Comparison of ENCODE assay signal across 11 cellular contexts in the genomic region with DNA sequence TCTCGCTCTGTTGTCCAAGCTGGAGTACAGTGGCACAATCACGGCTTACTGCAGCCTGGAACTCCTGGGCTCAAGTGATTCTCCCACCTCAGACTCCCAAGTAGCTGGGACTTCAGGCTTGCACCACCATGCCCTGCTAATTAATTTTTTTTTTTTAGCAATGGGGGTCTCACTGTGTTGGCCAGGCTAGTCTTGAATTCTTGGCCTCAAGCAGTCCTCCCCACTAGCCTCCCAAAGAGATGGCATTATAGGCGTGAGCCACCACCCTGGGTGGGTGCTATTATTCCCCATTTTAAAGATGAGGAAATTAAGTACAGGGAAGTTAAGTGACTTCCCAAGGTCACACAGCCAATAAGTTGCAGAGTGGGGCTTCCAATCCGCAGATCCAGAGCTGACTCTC. TPM values are rescaled to one million over a fixed set of nuclear protein-coding genes. Genes with fewer than 3 reads are reported as not detected.
DNase-seq lines count a peak whose midpoint lies in the region; TF ChIP-seq lines count a peak whose summit lies in the region.
"Had no signal": no experiment of that assay in that cellular context is flagged by ENCODE, and none has a peak within 500 bp of the region (broad histone marks: within the 10 kb centered on the region; RNA-seq: fewer than 3 reads in every experiment).

No MANE protein-coding gene starts in this region.

- H3K9me3 Mint-ChIP-seq in nephron progenitor cell: peaks cover 18% of the 10 kb centered on the region

- peaks cover 20 to 36% (median 30%) of the 10 kb centered on the region in 10 experiments for H3K4me1 ChIP-seq in BLaER1 treated with 17β-estradiol and CSF1 and Interleukin-3, amounts not matched to agents 10 nM and 100 nM
- H3K4me1 ChIP-seq in GM23248 (ENCODE audit: insufficient read depth): peaks cover 15% of the 10 kb centered on the region
- H3K4me1 ChIP-seq in ascending aorta: peaks cover 2 to 9% of the 10 kb centered on the region in 2 donors

- intact Hi-C loops in ascending aorta (cut with DNase I): loop anchor here (1.0 to 5.0 kb wide), 3 partner anchors 48 to 482 kb away; partner anchors contain the start of genes HMGCS1 and ZNF131

- no peaks in the 10 kb centered on the region for H3F3A ChIP-seq in GM23248 (ENCODE audit: insufficient read depth)

- 93 to 97% methylated on average over 4 of the region's 4 CpGs for WGBS in GM23248 (ENCODE audit: low coverage in 1 of 2, low lambda C conversion rate in 2 of 2, missing lambda C conversion rate in 2 of 2), 2 experiments

- H4K20me1 ChIP-seq in BLaER1 treated with 17β-estradiol and CSF1 and Interleukin-3, amounts not matched to agents 10 nM and 100 nM: peaks cover 4 to 30% (median 20%) of the 10 kb centered on the region in 11 experiments; a peak in 13 of 22 replicates
- H4K20me1 ChIP-seq in GM23248 (ENCODE audit: insufficient read depth): no peaks in the 10 kb centered on the region

- DNase-seq in GM23248 (no peak), ascending aorta (ENCODE audit: low spot score in 2 of 2) (no peak), nephron progenitor cell (no peak), NCI-H446 treated with DMSO at 0.1 percent for 48 hours (lab: John Stamatoyannopoulos, UW) (no peak), DMS53 (lab: John Stamatoyannopoulos, UW) (no peak), NCI-H748 treated with DMSO at 0.1 percent for 48 hours (lab: John Stamatoyannopoulos, UW) (no peak), GF-D8 (lab: John Stamatoyannopoulos, UW) (no peak)
- DNase-seq: DMS 273 treated with DMSO at 0.1 percent for 48 hours, NCI-H510A, trophoblast cell had no signal

- peak overlapping the region in 9 of 11 experiments; percentile 89 to 97 (median 95); a peak in 12 of 22 replicates for H3K27ac ChIP-seq in BLaER1 treated with 17β-estradiol and CSF1 and Interleukin-3, amounts not matched to agents 10 nM and 100 nM
- no peak overlapping the region for H3K27ac ChIP-seq in GM23248
- H3K27ac ChIP-seq in ascending aorta: peak overlapping the region; percentile 86 to 95

- H3K79me2 ChIP-seq in GM23248 (ENCODE audit: insufficient read depth): peaks cover 36% of the 10 kb centered on the region

- H3K27me3 ChIP-seq in BLaER1 treated with 17β-estradiol and CSF1 and Interleukin-3, amounts not matched to agents 10 nM and 100 nM: no peaks in the 10 kb centered on the region
- no peaks in the 10 kb centered on the region for H3K27me3 ChIP-seq in GM23248 (replicated peaks; ENCODE audit: insufficient read depth)
- no peaks in the 10 kb centered on the region for H3K27me3 ChIP-seq in ascending aorta

- peak overlapping the region in 9 of 10 experiments; percentile 78 to 87 (median 80); a peak in 16 of 20 replicates for H3K4me3 ChIP-seq in BLaER1 treated with 17β-estradiol and CSF1 and Interleukin-3, amounts not matched to agents 10 nM and 100 nM
- H3K4me3 ChIP-seq in GM23248: no peak overlapping the region
- H3K4me3 ChIP-seq in ascending aorta: peak overlapping the region in 1 of 2 donors; percentile 97

- no peak for TF ChIP-seq CTCF in ascending aorta (IDR thresholded peaks at IDR 0.05)
- no peak for TF ChIP-seq CTCF in nephron progenitor cell (IDR thresholded peaks at IDR 0.05)

- peaks cover 50% of the 10 kb centered on the region for H3K4me1 Mint-ChIP-seq in nephron progenitor cell

- H2AFZ ChIP-seq in GM23248: no peak overlapping the region

- no peaks in the 10 kb centered on the region for H3K27me3 Mint-ChIP-seq in nephron progenitor cell (ENCODE audit: low read depth, poor library complexity)

- no peaks in the 10 kb centered on the region for H3K9me3 ChIP-seq in BLaER1 treated with 17β-estradiol and CSF1 and Interleukin-3, amounts not matched to agents 10 nM and 100 nM (replicated peaks in 1 of 11)
- H3K9me3 ChIP-seq in GM23248 (ENCODE audit: low read depth) (no peaks in the 10 kb centered on the region), ascending aorta (no peaks in the 10 kb centered on the region)

- peak overlapping the region; percentile 85 for H3K4me3 Mint-ChIP-seq in nephron progenitor cell

- H3K36me3 ChIP-seq in BLaER1 treated with 17β-estradiol and CSF1 and Interleukin-3, amounts not matched to agents 10 nM and 100 nM: peaks cover 22 to 47% (median 39%) of the 10 kb centered on the region in 11 experiments
- H3K36me3 ChIP-seq in GM23248 (ENCODE audit: low read depth): no peaks in the 10 kb centered on the region
- H3K36me3 ChIP-seq in ascending aorta: peaks cover 3 to 5% of the 10 kb centered on the region in 2 donors

- in situ Hi-C loops in GM23248 (cut with MboI): no loop called here

- no peaks in the 10 kb centered on the region for H3K9me2 ChIP-seq in GM23248 (ENCODE audit: insufficient read depth)

- peak overlapping the region; percentile 84 to 95 (median 90) for H3K4me2 ChIP-seq in BLaER1 treated with 17β-estradiol and CSF1 and Interleukin-3, amounts not matched to agents 10 nM and 100 nM
- peak overlapping the region; percentile 93 for H3K4me2 ChIP-seq in GM23248 (ENCODE audit: unreplicated experiment)

- H3K36me3 Mint-ChIP-seq in nephron progenitor cell (ENCODE audit: low read depth): peaks cover 43% of the 10 kb centered on the region

- no peak overlapping the region for H3K27ac Mint-ChIP-seq in nephron progenitor cell

- H3K9ac ChIP-seq in BLaER1 treated with 17β-estradiol and CSF1 and Interleukin-3, amounts not matched to agents 10 nM and 100 nM: peak overlapping the region in 9 of 11 experiments; percentile 92 to 97 (median 95); a peak in 14 of 22 replicates
- H3K9ac ChIP-seq in GM23248: no peak overlapping the region

RNA-seq across cellular contexts. Expression of gene NNT, which starts 1.7 kb away (rescaled TPM):
- 27.2 and 47.2 TPM in 2 replicates for total RNA-seq in GM23248 (2014; rRNA removed; shearing (Covaris generic))
- polyA plus RNA-seq in GM23248 (2016; fragmentation: Nextera tagmentation; extraction: Ambion mirVana): 32.5 and 33.9 TPM in 2 replicates
- total RNA-seq in ascending aorta: 13.3 TPM

RNA-seq across cellular contexts. Expression of gene PAIP1, which starts 47.8 kb away (rescaled TPM):
- 117 and 135 TPM in 2 replicates for total RNA-seq in GM23248 (2014; rRNA removed; shearing (Covaris generic))
- 91.1 and 95.8 TPM in 2 replicates for polyA plus RNA-seq in GM23248 (2016; fragmentation: Nextera tagmentation; extraction: Ambion mirVana)
- total RNA-seq in ascending aorta: 93.6 TPM
